9 cellular contexts compared by ENCODE assay signal in genomic region chr1:6037338-6037762, GRCh38. TPM values are rescaled to one million over a fixed set of nuclear protein-coding genes. Genes with fewer than 3 reads are reported as not detected.
DNase-seq lines count a peak whose midpoint lies in the region; TF ChIP-seq lines count a peak whose summit lies in the region.
"Had no signal": no experiment of that assay in that cellular context is flagged by ENCODE, and none has a peak within 500 bp of the region (broad histone marks: within the 10 kb centered on the region; RNA-seq: fewer than 3 reads in every experiment).

No MANE protein-coding gene starts in this region.

- H3K79me2 ChIP-seq in Loucy (ENCODE audit: insufficient read depth, low read length) = peaks cover 98% of the 10 kb centered on the region

- H3K36me3 Mint-ChIP-seq in endodermal cell (ENCODE audit: low read depth) = no peaks in the 10 kb centered on the region

- H3K27me3 ChIP-seq in BLaER1 = no peaks in the 10 kb centered on the region
- H3K27me3 ChIP-seq in Loucy (ENCODE audit: insufficient read depth, low read length, poor library complexity, severe bottlenecking) = no peaks in the 10 kb centered on the region
- H3K27me3 ChIP-seq in endodermal cell (ENCODE audit: control insufficient read depth, insufficient read depth, low read length, poor library complexity, severe bottlenecking) = no peaks in the 10 kb centered on the region
- H3K27me3 ChIP-seq in HAP-1 (ENCODE audit: low read depth) = no peaks in the 10 kb centered on the region

- H3K4me2 ChIP-seq in BLaER1 (peak overlapping the region; percentile 92), Loucy (ENCODE audit: low read depth, low read length, poor library complexity, severe bottlenecking) (peak overlapping the region; percentile 78)

- H3K4me3 ChIP-seq in BLaER1 (no peak overlapping the region), Loucy (ENCODE audit: low read length, poor library complexity, severe bottlenecking) (peak overlapping the region; percentile 55), endodermal cell (ENCODE audit: low read length) (no peak overlapping the region), HAP-1 (no peak overlapping the region)

- in situ Hi-C loops in HAP-1 (cut with MboI; ENCODE audit: low sequenced_read_pairs) = no loop called here

- no peaks in the 10 kb centered on the region for H3K9me3 Mint-ChIP-seq in endodermal cell

- H3K27ac ChIP-seq in BLaER1 (no peak overlapping the region), endodermal cell (ENCODE audit: low read depth, low read length) (no peak overlapping the region)

- H4K20me1 ChIP-seq in BLaER1 = peaks cover 100% of the 10 kb centered on the region
- H4K20me1 ChIP-seq in Loucy (ENCODE audit: insufficient read depth, low read length, poor library complexity, severe bottlenecking) = peaks cover 96% of the 10 kb centered on the region

- H3K36me3 ChIP-seq in BLaER1 (peaks cover 54% of the 10 kb centered on the region), Loucy (ENCODE audit: insufficient read depth, low read length) (peaks cover 51% of the 10 kb centered on the region; the same call in 1 of the 2 replicates), endodermal cell (ENCODE audit: control insufficient read depth, insufficient read depth, low read length) (no peaks in the 10 kb centered on the region), HAP-1 (replicated peaks) (no peaks in the 10 kb centered on the region)

- H3K4me1 Mint-ChIP-seq in endodermal cell = peaks cover 3% of the 10 kb centered on the region

- H3K27ac Mint-ChIP-seq in endodermal cell = no peak overlapping the region

- no peak; the same call in 1 of the 2 replicates for TF ChIP-seq CTCF in Loucy (conservative IDR thresholded peaks at IDR 0.05; ENCODE audit: low read length)
- no peak for TF ChIP-seq CTCF in endodermal cell (conservative IDR thresholded peaks at IDR 0.05)

- 48 to 56% methylated on average over 8 to 9 of the region's 9 CpGs for WGBS in endodermal cell (ENCODE audit: insufficient coverage in 1 of 2, insufficient read length in 1 of 2), 2 experiments

- H3F3A ChIP-seq in Loucy (ENCODE audit: low read depth) = peaks cover 17% of the 10 kb centered on the region

- DNase-seq in GM19238 (ENCODE audit: insufficient read length, low spot score) (peak; percentile 75), endodermal cell (peak; percentile 63), NCI-H2196 treated with DMSO at 0.1 percent for 48 hours (lab: John Stamatoyannopoulos, UW; ENCODE audit: unreplicated experiment) (no peak), DMS114 treated with DMSO at 0.1 percent for 48 hours (lab: John Stamatoyannopoulos, UW; ENCODE audit: unreplicated experiment) (no peak), HK-2 (ENCODE audit: unreplicated experiment) (no peak), HAP-1 (ENCODE audit: low spot score in 2 of 2) (no peak)
- DNase-seq: T-helper 9 cell had no signal

- no peaks in the 10 kb centered on the region for H3K9me2 ChIP-seq in Loucy (replicated peaks; ENCODE audit: low read depth, low read length)

- H3K4me1 ChIP-seq in BLaER1 (peaks cover 100% of the 10 kb centered on the region), Loucy (ENCODE audit: insufficient read depth, low read length, poor library complexity, severe bottlenecking) (peaks cover 84% of the 10 kb centered on the region), endodermal cell (ENCODE audit: control insufficient read depth, insufficient read depth, low read length) (no peaks in the 10 kb centered on the region), HAP-1 (no peaks in the 10 kb centered on the region)

- no peak overlapping the region for H2AFZ ChIP-seq in Loucy (ENCODE audit: low read length)

- no peak overlapping the region for H3K4me3 Mint-ChIP-seq in endodermal cell

- no peaks in the 10 kb centered on the region for H3K9me3 ChIP-seq in BLaER1
- no peaks in the 10 kb centered on the region for H3K9me3 ChIP-seq in Loucy (ENCODE audit: insufficient read depth, low read depth, low read length)
- no peaks in the 10 kb centered on the region for H3K9me3 ChIP-seq in endodermal cell (ENCODE audit: control insufficient read depth, low read length)
- H3K9me3 ChIP-seq in HAP-1 = no peaks in the 10 kb centered on the region

- H3K27me3 Mint-ChIP-seq in endodermal cell (ENCODE audit: insufficient read depth) = no peaks in the 10 kb centered on the region

- H3K9ac ChIP-seq in BLaER1 (no peak overlapping the region), Loucy (ENCODE audit: low read depth, low read length, poor library complexity, severe bottlenecking) (no peak overlapping the region), endodermal cell (ENCODE audit: extremely low read depth, low read length, poor library complexity, severe bottlenecking) (no peak overlapping the region)

RNA-seq across cellular contexts. Expression of gene KCNAB2, which starts 8.3 kb away (rescaled TPM):
- 10 to 100 TPM; 14.9 to 22.9 TPM for total RNA-seq in endodermal cell
- polyA plus RNA-seq in endodermal cell (2013, experiment 1 of 2) = 6.6 TPM
- polyA plus RNA-seq in endodermal cell (2013, experiment 2 of 2) = 6.0 TPM

RNA-seq across cellular contexts. Expression of gene NPHP4, which starts 45.1 kb away (rescaled TPM):
- total RNA-seq in endodermal cell = 10 to 100 TPM; 19.1 to 25.4 TPM
- polyA plus RNA-seq in endodermal cell (2013, experiment 1 of 2) = 15.1 TPM
- polyA plus RNA-seq in endodermal cell (2013, experiment 2 of 2) = 12.6 TPM

Comparison
In these comparisons a context has a peak if more than half of its experiments do, and no peak if none do; other contexts are left out.
1. DNase-seq: peak in GM19238 (single experiment) and endodermal cell (single experiment); none in NCI-H2196 treated with DMSO at 0.1 percent for 48 hours (single experiment), DMS114 treated with DMSO at 0.1 percent for 48 hours (single experiment), HK-2 (single experiment) and HAP-1 (0 of 2).